In genomic region chr7:30285531-30286284, GRCh38 we compare ENCODE assay signal across 8 cellular contexts. TPM values are rescaled to one million over a fixed set of nuclear protein-coding genes. Genes with fewer than 3 reads are reported as not detected.
DNase-seq lines count a peak whose midpoint lies in the region; ATAC-seq, FAIRE-seq and TF ChIP-seq lines count a peak whose summit lies in the region.

No MANE protein-coding gene starts in this region.

- H3K36me3 ChIP-seq in BLaER1 treated with 17β-estradiol and CSF1 and Interleukin-3, amounts not matched to agents 10 nM and 100 nM: no peaks in the 10 kb centered on the region
- H3K36me3 ChIP-seq in SK-N-MC (ENCODE audit: insufficient read depth, low read length) (no peaks in the 10 kb centered on the region), gastrocnemius medialis (no peaks in the 10 kb centered on the region)

- H3K27ac Mint-ChIP-seq in activated naive CD8-positive, alpha-beta T cell treated with anti-CD3 and anti-CD28 coated beads, Interleukin-2, amount 50 U/mL, for 24 hours: peak overlapping the region; percentile 98

- H3K4me1 Mint-ChIP-seq in activated naive CD8-positive, alpha-beta T cell treated with anti-CD3 and anti-CD28 coated beads, Interleukin-2, amount 50 U/mL, for 24 hours: peaks cover 49% of the 10 kb centered on the region

- H3K9ac ChIP-seq in BLaER1 treated with 17β-estradiol and CSF1 and Interleukin-3, amounts not matched to agents 10 nM and 100 nM: peak overlapping the region; percentile 98 to 100 (median 99)
- H3K9ac ChIP-seq in SK-N-MC (ENCODE audit: insufficient read length): peak overlapping the region; percentile 70

- peaks cover 8% of the 10 kb centered on the region for H3K36me3 Mint-ChIP-seq in activated naive CD8-positive, alpha-beta T cell treated with anti-CD3 and anti-CD28 coated beads, Interleukin-2, amount 50 U/mL, for 24 hours (ENCODE audit: low read depth)

- no peaks in the 10 kb centered on the region for H3K27me3 ChIP-seq in BLaER1 treated with 17β-estradiol and CSF1 and Interleukin-3, amounts not matched to agents 10 nM and 100 nM
- no peaks in the 10 kb centered on the region for H3K27me3 ChIP-seq in gastrocnemius medialis

- in situ Hi-C loops in gastrocnemius medialis (cut with MboI; ENCODE audit: low sequenced_read_pairs in 4 of 4): loop anchor here in 2 of 4 donors (10.0 kb wide), 1 partner anchor 121 kb away; no protein-coding TSS in a partner anchor

- peaks cover 0 to 29% (median 21%) of the 10 kb centered on the region in 11 experiments; a peak in 12 of 22 replicates for H4K20me1 ChIP-seq in BLaER1 treated with 17β-estradiol and CSF1 and Interleukin-3, amounts not matched to agents 10 nM and 100 nM

- H3K9me3 Mint-ChIP-seq in activated naive CD8-positive, alpha-beta T cell treated with anti-CD3 and anti-CD28 coated beads, Interleukin-2, amount 50 U/mL, for 24 hours: no peaks in the 10 kb centered on the region

- TF ChIP-seq POLR2A in gastrocnemius medialis (IDR thresholded peaks at IDR 0.05): peak; percentile 42 to 58

- peak; percentile 72 for FAIRE-seq in GM19239 (lab: Jason Lieb, UNC)

- H3K4me1 ChIP-seq in BLaER1 treated with 17β-estradiol and CSF1 and Interleukin-3, amounts not matched to agents 10 nM and 100 nM: peaks cover 40 to 69% (median 56%) of the 10 kb centered on the region in 10 experiments
- H3K4me1 ChIP-seq in gastrocnemius medialis: peaks cover 42 to 49% of the 10 kb centered on the region in 2 donors

- no peaks in the 10 kb centered on the region for H3K27me3 Mint-ChIP-seq in activated naive CD8-positive, alpha-beta T cell treated with anti-CD3 and anti-CD28 coated beads, Interleukin-2, amount 50 U/mL, for 24 hours

- peak overlapping the region; percentile 78 to 96 (median 87) for H3K4me2 ChIP-seq in BLaER1 treated with 17β-estradiol and CSF1 and Interleukin-3, amounts not matched to agents 10 nM and 100 nM

- peak overlapping the region; percentile 98 to 100 (median 99) for H3K27ac ChIP-seq in BLaER1 treated with 17β-estradiol and CSF1 and Interleukin-3, amounts not matched to agents 10 nM and 100 nM
- H3K27ac ChIP-seq in SK-N-MC (0 out of 2 replicates have a peak overlapping the region, but pooled peaks have one; percentile 21), gastrocnemius medialis (peak overlapping the region; percentile 91 to 99 (median 96))

- no peaks in the 10 kb centered on the region; a peak in 1 of 22 replicates for H3K9me3 ChIP-seq in BLaER1 treated with 17β-estradiol and CSF1 and Interleukin-3, amounts not matched to agents 10 nM and 100 nM (replicated peaks in 1 of 11)
- H3K9me3 ChIP-seq in SK-N-MC (ENCODE audit: low read depth, low read length): no peaks in the 10 kb centered on the region
- no peaks in the 10 kb centered on the region for H3K9me3 ChIP-seq in gastrocnemius medialis

- ATAC-seq in HG03469 (IDR thresholded peaks at IDR 0.05; ENCODE audit: unreplicated experiment) (peak; percentile 1), gastrocnemius medialis (peak; percentile 18 to 23)
- no peak for ATAC-seq in activated naive CD8-positive, alpha-beta T cell treated with anti-CD3 and anti-CD28 coated beads, Interleukin-2, amount 50 U/mL, for 24 hours

- DNase-seq in GM19239 (ENCODE audit: insufficient read length, low spot score): peak; percentile 12
- DNase-seq in SK-N-MC (ENCODE audit: low read depth, low spot score): no peak
- peak; percentile 59 for DNase-seq in activated naive CD8-positive, alpha-beta T cell treated with anti-CD3 and anti-CD28 coated beads, Interleukin-2, amount 50 U/mL, for 24 hours
- peak; percentile 12 for DNase-seq in hepatic stellate cell (ENCODE audit: low spot score)
- DNase-seq in gastrocnemius medialis: peak in 1 of 2 donors; percentile 26
- no peak for DNase-seq in 8988T

- intact Hi-C loops in gastrocnemius medialis (cut with DNase I; ENCODE audit: low total_unique reads): loop anchor here (2.0 to 10.0 kb wide), 4 partner anchors 113 to 259 kb away; partner anchors contain the start of genes FKBP14 and GGCT

- TF ChIP-seq CTCF in gastrocnemius medialis (IDR thresholded peaks at IDR 0.05 in 4 of 5, conservative IDR thresholded peaks at IDR 0.05 in 1 of 5): no peak

- H3K4me3 Mint-ChIP-seq in activated naive CD8-positive, alpha-beta T cell treated with anti-CD3 and anti-CD28 coated beads, Interleukin-2, amount 50 U/mL, for 24 hours: peak overlapping the region; percentile 97

- peak overlapping the region; percentile 92 to 100 (median 98) for H3K4me3 ChIP-seq in BLaER1 treated with 17β-estradiol and CSF1 and Interleukin-3, amounts not matched to agents 10 nM and 100 nM
- H3K4me3 ChIP-seq in SK-N-MC: peak overlapping the region; percentile 91
- H3K4me3 ChIP-seq in gastrocnemius medialis: peak overlapping the region; percentile 77 to 98 (median 81)

RNA-seq across cellular contexts. Expression of gene ZNRF2, which starts 1.3 kb away (rescaled TPM):
- 10 to 100 TPM in 3 of 4 donors, 1 to 10 TPM in 1; 9.6 to 19.3 (median 17.4) TPM for total RNA-seq in gastrocnemius medialis

Comparison
In these comparisons a context has a peak if more than half of its experiments do, and no peak if none do; other contexts are left out.
1. H3K27ac ChIP-seq: peak in every context shown above with its lines; median percentile 99 in BLaER1 treated with 17β-estradiol and CSF1 and Interleukin-3, amounts not matched to agents 10 nM and 100 nM; 96 in gastrocnemius medialis; 21 in SK-N-MC.
2. DNase-seq: peak in GM19239 (single experiment), activated naive CD8-positive, alpha-beta T cell treated with anti-CD3 and anti-CD28 coated beads, Interleukin-2, amount 50 U/mL, for 24 hours (single experiment) and hepatic stellate cell (single experiment); none in SK-N-MC (single experiment) and 8988T (single experiment).
3. Peak in every context shown above with its lines, with median percentiles within 50 percentile points of each other: H3K4me3 ChIP-seq.